ENCODE assay signal across 9 cellular contexts in genomic region chr2:43569921-43570320, GRCh38. TPM values are rescaled to one million over a fixed set of nuclear protein-coding genes. Genes with fewer than 3 reads are reported as not detected.
DNase-seq lines count a peak whose midpoint lies in the region; ATAC-seq lines count a peak whose summit lies in the region.
"Had no signal": no experiment of that assay in that cellular context is flagged by ENCODE, and none has a peak within 500 bp of the region (broad histone marks: within the 10 kb centered on the region; RNA-seq: fewer than 3 reads in every experiment).

No MANE protein-coding gene starts in this region.

- H3K27me3 Mint-ChIP-seq in activated CD8-positive, alpha-beta memory T cell treated with anti-CD3 and anti-CD28 coated beads, Interleukin-2, amount 10 ng/mL, durations not matched to agents 7 days and 5 days, result no peaks in the 10 kb centered on the region
- H3K27me3 Mint-ChIP-seq in central memory CD8-positive, alpha-beta T cell, result no peaks in the 10 kb centered on the region

- DNase-seq in activated CD8-positive, alpha-beta memory T cell treated with anti-CD3 and anti-CD28 coated beads, Interleukin-2, amount 10 ng/mL, durations not matched to agents 7 days and 5 days, result peak; percentile 80
- no peak for DNase-seq in activated CD8-positive, alpha-beta memory T cell treated with anti-CD3 and anti-CD28 coated beads for 24 hours
- DNase-seq in central memory CD8-positive, alpha-beta T cell (ENCODE audit: low spot score in 2 of 2), result no peak
- DNase-seq in NCI-H1105 (lab: John Stamatoyannopoulos, UW) (no peak), glomerular visceral epithelial cell (ENCODE audit: extremely low spot score) (no peak)
- DNase-seq: NCI-H2081 treated with DMSO at 0.1 percent for 48 hours had no signal

- H3K4me1 Mint-ChIP-seq in activated CD8-positive, alpha-beta memory T cell treated with anti-CD3 and anti-CD28 coated beads, Interleukin-2, amount 10 ng/mL, durations not matched to agents 7 days and 5 days, result peaks cover 65% of the 10 kb centered on the region
- peaks cover 34% of the 10 kb centered on the region for H3K4me1 Mint-ChIP-seq in central memory CD8-positive, alpha-beta T cell

- CTCF ChIA-PET in activated CD8-positive, alpha-beta memory T cell treated with anti-CD3 and anti-CD28 coated beads, Interleukin-2, amount 10 ng/mL, durations not matched to agents 7 days and 5 days (lab: Charles Lee), result interaction anchor here (0.6 to 2.5 kb wide), 5 partner anchors 9 to 1037 kb away, joined by 3 to 15 read pairs (median 3); no protein-coding TSS in a partner anchor

- peak; percentile 89 for ATAC-seq in activated CD8-positive, alpha-beta memory T cell treated with anti-CD3 and anti-CD28 coated beads, Interleukin-2, amount 10 ng/mL, durations not matched to agents 7 days and 5 days
- peak; percentile 84 for ATAC-seq in GM21423 (IDR thresholded peaks at IDR 0.05; ENCODE audit: unreplicated experiment)
- ATAC-seq in HG03342 (IDR thresholded peaks at IDR 0.05; ENCODE audit: unreplicated experiment), result peak; percentile 51
- ATAC-seq in central memory CD8-positive, alpha-beta T cell (replicated peaks; ENCODE audit: extremely low read depth, poor library complexity, severe bottlenecking), result peak; percentile 84
- ATAC-seq in GM19324 (IDR thresholded peaks at IDR 0.05; ENCODE audit: low FRiP score, unreplicated experiment), result no peak

- H3K4me3 Mint-ChIP-seq in activated CD8-positive, alpha-beta memory T cell treated with anti-CD3 and anti-CD28 coated beads, Interleukin-2, amount 10 ng/mL, durations not matched to agents 7 days and 5 days, result peak overlapping the region; percentile 57
- H3K4me3 Mint-ChIP-seq in central memory CD8-positive, alpha-beta T cell, result no peak overlapping the region

- H3K36me3 Mint-ChIP-seq in activated CD8-positive, alpha-beta memory T cell treated with anti-CD3 and anti-CD28 coated beads, Interleukin-2, amount 10 ng/mL, durations not matched to agents 7 days and 5 days, result peaks cover 61% of the 10 kb centered on the region
- peaks cover 33% of the 10 kb centered on the region for H3K36me3 Mint-ChIP-seq in central memory CD8-positive, alpha-beta T cell (ENCODE audit: insufficient read depth)

- peak overlapping the region; percentile 90 for H3K27ac Mint-ChIP-seq in activated CD8-positive, alpha-beta memory T cell treated with anti-CD3 and anti-CD28 coated beads, Interleukin-2, amount 10 ng/mL, durations not matched to agents 7 days and 5 days
- H3K27ac Mint-ChIP-seq in central memory CD8-positive, alpha-beta T cell (ENCODE audit: low read depth), result no peak overlapping the region

- no peaks in the 10 kb centered on the region for H3K9me3 Mint-ChIP-seq in activated CD8-positive, alpha-beta memory T cell treated with anti-CD3 and anti-CD28 coated beads, Interleukin-2, amount 10 ng/mL, durations not matched to agents 7 days and 5 days (ENCODE audit: low read depth)
- H3K9me3 Mint-ChIP-seq in central memory CD8-positive, alpha-beta T cell, result no peaks in the 10 kb centered on the region

RNA-seq across cellular contexts. Expression of gene THADA, which starts 25.9 kb away (rescaled TPM):
- 10 to 100 TPM; 32.0 to 32.1 TPM for total RNA-seq in activated CD8-positive, alpha-beta memory T cell treated with anti-CD3 and anti-CD28 coated beads, Interleukin-2, amount 10 ng/mL, durations not matched to agents 7 days and 5 days
